8 cellular contexts compared by ENCODE assay signal in the genomic region with DNA sequence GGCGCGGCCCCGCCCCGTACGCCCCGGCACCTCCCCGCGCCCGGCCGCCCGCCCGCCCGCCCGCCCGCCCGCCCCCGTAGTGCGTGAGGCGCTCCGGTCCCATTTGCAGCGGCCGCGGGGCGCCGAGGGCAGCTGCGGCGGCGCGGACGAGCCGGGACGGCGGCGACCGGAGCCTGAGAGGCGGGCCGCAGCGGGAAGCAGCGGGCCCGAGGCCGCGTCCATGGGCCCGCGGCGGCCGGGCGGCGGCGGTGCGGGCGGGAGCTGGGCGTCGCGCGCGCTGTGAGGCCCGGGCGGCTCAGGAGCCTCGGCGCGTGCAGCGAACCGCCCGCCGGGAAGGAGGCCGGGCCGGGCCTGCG. TPM values are rescaled to one million over a fixed set of nuclear protein-coding genes. Genes with fewer than 3 reads are reported as not detected.
A peak's percentile ranks its signal among the peaks of the same experiment; 100 is the strongest.
DNase-seq lines count a peak whose midpoint lies in the region; ATAC-seq, FAIRE-seq and TF ChIP-seq lines count a peak whose summit lies in the region.

A gene with protein sequence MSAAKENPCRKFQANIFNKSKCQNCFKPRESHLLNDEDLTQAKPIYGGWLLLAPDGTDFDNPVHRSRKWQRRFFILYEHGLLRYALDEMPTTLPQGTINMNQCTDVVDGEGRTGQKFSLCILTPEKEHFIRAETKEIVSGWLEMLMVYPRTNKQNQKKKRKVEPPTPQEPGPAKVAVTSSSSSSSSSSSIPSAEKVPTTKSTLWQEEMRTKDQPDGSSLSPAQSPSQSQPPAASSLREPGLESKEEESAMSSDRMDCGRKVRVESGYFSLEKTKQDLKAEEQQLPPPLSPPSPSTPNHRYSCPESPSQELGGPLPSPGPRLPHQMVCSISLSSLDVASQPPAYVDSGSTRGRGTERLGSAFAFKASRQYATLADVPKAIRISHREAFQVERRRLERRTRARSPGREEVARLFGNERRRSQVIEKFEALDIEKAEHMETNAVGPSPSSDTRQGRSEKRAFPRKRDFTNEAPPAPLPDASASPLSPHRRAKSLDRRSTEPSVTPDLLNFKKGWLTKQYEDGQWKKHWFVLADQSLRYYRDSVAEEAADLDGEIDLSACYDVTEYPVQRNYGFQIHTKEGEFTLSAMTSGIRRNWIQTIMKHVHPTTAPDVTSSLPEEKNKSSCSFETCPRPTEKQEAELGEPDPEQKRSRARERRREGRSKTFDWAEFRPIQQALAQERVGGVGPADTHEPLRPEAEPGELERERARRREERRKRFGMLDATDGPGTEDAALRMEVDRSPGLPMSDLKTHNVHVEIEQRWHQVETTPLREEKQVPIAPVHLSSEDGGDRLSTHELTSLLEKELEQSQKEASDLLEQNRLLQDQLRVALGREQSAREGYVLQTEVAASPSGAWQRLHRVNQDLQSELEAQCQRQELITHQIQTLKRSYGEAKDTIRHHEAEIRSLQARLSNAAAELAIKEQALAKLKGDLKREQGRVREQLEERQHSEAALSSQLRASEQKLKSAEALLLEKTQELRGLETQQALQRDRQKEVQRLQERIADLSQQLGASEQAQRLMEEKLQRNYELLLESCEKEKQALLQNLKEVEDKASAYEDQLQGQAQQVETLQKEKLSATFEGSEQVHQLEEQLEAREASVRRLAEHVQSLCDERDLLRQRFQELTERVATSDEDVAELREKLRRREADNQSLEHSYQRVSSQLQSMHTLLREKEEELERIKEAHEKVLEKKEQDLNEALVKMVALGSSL (N-terminal part only) (plus strand): TSS at position 77 of the 356 bp plus-strand sequence. CDS start 392 bp downstream, outside the sequence.

- H2AFZ ChIP-seq in hepatocyte: peak within 1 kb of the TSS; percentile 67

- peak within 1 kb of the TSS; percentile 75 for H3K27ac Mint-ChIP-seq in activated CD8-positive, alpha-beta memory T cell treated with anti-CD3 and anti-CD28 coated beads, Interleukin-2, amount 10 ng/mL, durations not matched to agents 7 days and 5 days
- peak within 1 kb of the TSS; percentile 55 to 90 for H3K27ac Mint-ChIP-seq in activated naive CD4-positive, alpha-beta T cell treated with anti-CD3 and anti-CD28 coated beads, Interleukin-2, amount 50 U/mL, for 72 hours

- CTCF ChIA-PET in activated CD8-positive, alpha-beta memory T cell treated with anti-CD3 and anti-CD28 coated beads, Interleukin-2, amount 10 ng/mL, durations not matched to agents 7 days and 5 days (lab: Charles Lee): interaction anchor here (1.0 to 1.4 kb wide), 2 partner anchors 9 to 271 kb away, joined by 3 to 4 read pairs; no protein-coding TSS in a partner anchor

- FAIRE-seq in small intestine (lab: Jason Lieb, UNC) (no peak), urothelium cell line (lab: Jason Lieb, UNC) (no peak)

- H3K9me3 Mint-ChIP-seq in activated CD8-positive, alpha-beta memory T cell treated with anti-CD3 and anti-CD28 coated beads, Interleukin-2, amount 10 ng/mL, durations not matched to agents 7 days and 5 days (ENCODE audit: low read depth): no peaks in the 10 kb centered on the region
- H3K9me3 Mint-ChIP-seq in activated naive CD4-positive, alpha-beta T cell treated with anti-CD3 and anti-CD28 coated beads, Interleukin-2, amount 50 U/mL, for 72 hours: no peaks in the 10 kb centered on the region

- H3K4me3 ChIP-seq in hepatocyte (peak within 1 kb of the TSS; percentile 94), small intestine (ENCODE audit: low read depth in 1 of 2, low read length in 2 of 2) (peak within 1 kb of the TSS; percentile 50 to 80)

- H3K36me3 ChIP-seq in hepatocyte (replicated peaks; ENCODE audit: insufficient read depth, low read depth) (no peaks in the 10 kb centered on the region), small intestine (ENCODE audit: control insufficient read depth in 2 of 2, insufficient read depth in 2 of 2, low read length in 2 of 2) (no peaks in the 10 kb centered on the region)

- peaks cover 47% of the 10 kb centered on the region for H3K79me2 ChIP-seq in hepatocyte

- DNase-seq in activated CD8-positive, alpha-beta memory T cell treated with anti-CD3 and anti-CD28 coated beads, Interleukin-2, amount 10 ng/mL, durations not matched to agents 7 days and 5 days: no peak
- DNase-seq in activated CD8-positive, alpha-beta memory T cell treated with anti-CD3 and anti-CD28 coated beads, Interleukin-2, amount 50 U/mL, for 48 hours: no peak
- DNase-seq in activated naive CD4-positive, alpha-beta T cell treated with anti-CD3 and anti-CD28 coated beads, Interleukin-2, amount 50 U/mL, for 72 hours (ENCODE audit: low spot score in 2 of 2): no peak
- DNase-seq in hepatocyte (ENCODE audit: low spot score) (no peak), small intestine (no peak), urothelium cell line (ENCODE audit: low spot score) (no peak), NCI-H1048 (lab: John Stamatoyannopoulos, UW) (no peak)
- DNase-seq in stimulated activated CD4-positive, alpha-beta T cell treated with anti-CD3 and anti-CD28 coated beads, Interleukin-2, amount 100 ng/mL, for 48 hours: no peak

- peaks cover 31% of the 10 kb centered on the region for H3K4me1 ChIP-seq in hepatocyte (ENCODE audit: insufficient read depth)
- peaks cover 2 to 4% of the 10 kb centered on the region in 2 donors for H3K4me1 ChIP-seq in small intestine (ENCODE audit: control insufficient read depth in 2 of 2, insufficient read depth in 1 of 2, low read depth in 1 of 2, low read length in 1 of 2)

- no peak for ATAC-seq in activated CD8-positive, alpha-beta memory T cell treated with anti-CD3 and anti-CD28 coated beads, Interleukin-2, amount 10 ng/mL, durations not matched to agents 7 days and 5 days
- no peak for ATAC-seq in activated naive CD4-positive, alpha-beta T cell treated with anti-CD3 and anti-CD28 coated beads, Interleukin-2, amount 50 U/mL, for 72 hours

- peak within 1 kb of the TSS; percentile 88 for H3K4me2 ChIP-seq in hepatocyte

- no peaks in the 10 kb centered on the region for H3K27me3 Mint-ChIP-seq in activated CD8-positive, alpha-beta memory T cell treated with anti-CD3 and anti-CD28 coated beads, Interleukin-2, amount 10 ng/mL, durations not matched to agents 7 days and 5 days

- no peak for TF ChIP-seq CTCF in hepatocyte (IDR thresholded peaks at IDR 0.05; ENCODE audit: poor library complexity)

- H4K20me1 ChIP-seq in hepatocyte (ENCODE audit: insufficient read depth, poor library complexity, severe bottlenecking): peaks cover 44% of the 10 kb centered on the region

- peaks cover 4% of the 10 kb centered on the region for H3K36me3 Mint-ChIP-seq in activated CD8-positive, alpha-beta memory T cell treated with anti-CD3 and anti-CD28 coated beads, Interleukin-2, amount 10 ng/mL, durations not matched to agents 7 days and 5 days
- H3K36me3 Mint-ChIP-seq in activated naive CD4-positive, alpha-beta T cell treated with anti-CD3 and anti-CD28 coated beads, Interleukin-2, amount 50 U/mL, for 72 hours: peaks cover 0 to 6% of the 10 kb centered on the region in 2 donors

- H3K27ac ChIP-seq in hepatocyte (peak within 1 kb of the TSS; percentile 94), small intestine (ENCODE audit: low read depth in 1 of 2, low read length in 1 of 2) (peak within 1 kb of the TSS; percentile 65 to 87)

- H3K9me2 ChIP-seq in hepatocyte (replicated peaks; ENCODE audit: insufficient read depth): no peaks in the 10 kb centered on the region

- peak within 1 kb of the TSS; percentile 88 for H3K4me3 Mint-ChIP-seq in activated CD8-positive, alpha-beta memory T cell treated with anti-CD3 and anti-CD28 coated beads, Interleukin-2, amount 10 ng/mL, durations not matched to agents 7 days and 5 days

- H3K4me1 Mint-ChIP-seq in activated CD8-positive, alpha-beta memory T cell treated with anti-CD3 and anti-CD28 coated beads, Interleukin-2, amount 10 ng/mL, durations not matched to agents 7 days and 5 days: peaks cover 38% of the 10 kb centered on the region

- 0% methylated on average over 5 of the region's 68 CpGs for WGBS in hepatocyte (ENCODE audit: low lambda C conversion rate, missing lambda C conversion rate)
- WGBS in small intestine, 3 donors: 0 to 1% (median 0%) methylated on average over 2 to 68 of the region's 68 CpGs

- H3K27me3 ChIP-seq in hepatocyte: no peaks in the 10 kb centered on the region
- H3K27me3 ChIP-seq in small intestine (ENCODE audit: control insufficient read depth in 2 of 2, insufficient read depth in 2 of 2, low read length in 2 of 2): no peaks in the 10 kb centered on the region

- H3K9me3 ChIP-seq in hepatocyte (ENCODE audit: low read depth): no peaks in the 10 kb centered on the region
- no peaks in the 10 kb centered on the region for H3K9me3 ChIP-seq in small intestine (ENCODE audit: control insufficient read depth, low read depth)

RNA-seq across cellular contexts. Expression of the gene that starts here (rescaled TPM):
- total RNA-seq in activated CD8-positive, alpha-beta memory T cell treated with anti-CD3 and anti-CD28 coated beads, Interleukin-2, amount 10 ng/mL, durations not matched to agents 7 days and 5 days: 100 to 1,000 TPM; 206 to 209 TPM
- 100 to 1,000 TPM in 1 of 2 donors, 10 to 100 TPM in 1; 67.4 to 134 TPM for total RNA-seq in activated naive CD4-positive, alpha-beta T cell treated with anti-CD3 and anti-CD28 coated beads, Interleukin-2, amount 50 U/mL, for 72 hours
- 80.1 and 202 TPM in 2 replicates for total RNA-seq in hepatocyte
- polyA plus RNA-seq in hepatocyte (91.7 and 123 TPM in 2 replicates), small intestine (100 to 1,000 TPM in 2 of 3 donors, 10 to 100 TPM in 1; 98.9 to 233 (median 219) TPM)
